ENCODE assay signal across 1 cellular context in genomic region chr1:161300478-161300877, GRCh38.
TF ChIP-seq lines count a peak whose summit lies in the region.

No MANE protein-coding gene starts in this region.

TF ChIP-seq in GM23338, 12 proteins besides CTCF, POLR2A, EP300 and RAD21 (continued from another document):
- TF ChIP-seq REST (IDR thresholded peaks at IDR 0.05; ENCODE audit: unreplicated experiment) (no peak), ZNF114 (CRISPR knock-in tag; IDR thresholded peaks at IDR 0.05) (no peak), CREB1 (CRISPR knock-in tag; IDR thresholded peaks at IDR 0.05; ENCODE audit: low read depth) (no peak), POLR2AphosphoS5 (IDR thresholded peaks at IDR 0.05; ENCODE audit: low read depth) (no peak)
